Comparison of ENCODE assay signal across 29 cellular contexts in the genomic region with DNA sequence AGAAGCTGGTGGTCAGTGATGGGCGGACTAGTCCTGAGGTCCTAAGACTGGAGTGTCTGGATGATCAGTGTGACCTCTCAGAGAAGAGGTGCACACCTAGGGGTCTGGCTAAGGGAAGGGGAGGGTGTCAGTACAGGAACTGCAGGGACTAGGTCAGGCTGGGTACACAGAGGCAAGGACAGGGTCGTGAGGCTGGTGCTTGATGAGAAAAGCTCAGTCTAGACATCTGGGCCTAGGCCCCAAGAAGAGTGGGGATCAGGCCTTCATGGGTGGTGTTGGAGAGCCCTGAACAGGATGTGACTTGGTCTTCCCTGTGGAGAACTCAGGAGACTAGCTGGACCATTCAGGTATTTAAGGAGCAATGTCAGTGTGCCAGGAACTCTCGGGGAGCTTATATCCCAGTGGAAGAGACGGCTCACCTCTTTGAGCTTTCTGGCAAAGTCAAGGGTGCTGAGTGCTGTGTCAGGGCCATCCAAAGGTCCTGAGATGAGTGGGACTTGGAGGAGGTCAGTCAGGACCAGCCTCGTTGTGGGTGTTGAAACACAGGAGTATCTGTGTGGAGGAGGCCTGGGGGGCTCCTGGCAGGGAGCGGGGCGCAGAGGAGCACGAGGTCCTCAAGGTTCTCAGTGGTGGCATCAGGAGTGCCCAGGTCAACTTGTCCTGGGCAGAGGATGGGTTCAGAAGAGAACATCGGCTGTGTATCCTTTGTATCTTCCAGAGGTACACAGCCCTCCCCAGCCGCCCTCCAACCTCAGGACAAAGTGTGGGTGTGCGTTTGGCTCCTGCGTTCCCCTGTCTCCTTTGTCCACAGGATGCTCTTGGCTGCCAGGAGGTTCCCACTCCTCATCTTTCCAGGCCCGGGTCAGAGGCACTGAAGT. TPM values are rescaled to one million over a fixed set of nuclear protein-coding genes. Genes with fewer than 3 reads are reported as not detected.
"Had no signal": no experiment of that assay in that cellular context is flagged by ENCODE, and none has a peak within 500 bp of the region (broad histone marks: within the 10 kb centered on the region; RNA-seq: fewer than 3 reads in every experiment).

No MANE protein-coding gene starts in this region.

- H3K4me3 Mint-ChIP-seq: activated CD4-positive, alpha-beta memory T cell treated with anti-CD3 and anti-CD28 coated beads for 36 hours; activated naive CD8-positive, alpha-beta T cell treated with anti-CD3 and anti-CD28 coated beads for 36 hours; activated T-helper 17 cell treated with anti-CD3 and anti-CD28 coated beads, Interleukin-2, amount 50 U/mL, for 72 hours; endodermal cell; naive thymus-derived CD4-positive, alpha-beta T cell; stimulated activated naive CD8-positive, alpha-beta T cell treated with anti-CD3 and anti-CD28 coated beads, Interleukin-15, amount 100 ng/mL, for 72 hours; T-helper 2 cell treated with Interferon-gamma antibody and Interleukin-4, amounts not matched to agents 5 μg/mL and 100 μg/mL, for 36 hours had no signal

- H3K9me3 ChIP-seq: body of pancreas, colonic mucosa had no signal

- H3K27me3 ChIP-seq: body of pancreas, colonic mucosa, foreskin keratinocyte had no signal

- H3K9me3 Mint-ChIP-seq: activated CD4-positive, alpha-beta memory T cell treated with anti-CD3 and anti-CD28 coated beads for 36 hours; activated naive CD8-positive, alpha-beta T cell treated with anti-CD3 and anti-CD28 coated beads for 36 hours; activated T-helper 17 cell treated with anti-CD3 and anti-CD28 coated beads, Interleukin-2, amount 50 U/mL, for 72 hours; stimulated activated naive CD8-positive, alpha-beta T cell treated with anti-CD3 and anti-CD28 coated beads, Interleukin-15, amount 100 ng/mL, for 72 hours; T-helper 2 cell treated with Interferon-gamma antibody and Interleukin-4, amounts not matched to agents 5 μg/mL and 100 μg/mL, for 36 hours had no signal

- H3K4me1 Mint-ChIP-seq: activated naive CD8-positive, alpha-beta T cell treated with anti-CD3 and anti-CD28 coated beads for 36 hours; activated T-helper 17 cell treated with anti-CD3 and anti-CD28 coated beads, Interleukin-2, amount 50 U/mL, for 72 hours; stimulated activated naive CD8-positive, alpha-beta T cell treated with anti-CD3 and anti-CD28 coated beads, Interleukin-15, amount 100 ng/mL, for 72 hours had no signal

- H3K36me3 Mint-ChIP-seq: activated CD4-positive, alpha-beta memory T cell treated with anti-CD3 and anti-CD28 coated beads for 36 hours; activated naive CD8-positive, alpha-beta T cell treated with anti-CD3 and anti-CD28 coated beads for 36 hours; naive thymus-derived CD4-positive, alpha-beta T cell had no signal

- FAIRE-seq: TTC549 had no signal

- H3K4me1 ChIP-seq: body of pancreas, colonic mucosa had no signal

- ATAC-seq: activated T-helper 17 cell treated with anti-CD3 and anti-CD28 coated beads, Interleukin-2, amount 50 U/mL, for 72 hours; body of pancreas; naive thymus-derived CD4-positive, alpha-beta T cell; stimulated activated naive CD8-positive, alpha-beta T cell treated with anti-CD3 and anti-CD28 coated beads, Interleukin-15, amount 100 ng/mL, for 72 hours had no signal

- H3K36me3 ChIP-seq: colonic mucosa had no signal

- H3K27ac ChIP-seq: body of pancreas, colonic mucosa, foreskin keratinocyte, SK-N-MC had no signal

- DNase-seq: activated CD4-positive, alpha-beta memory T cell treated with anti-CD3 and anti-CD28 coated beads for 36 hours; activated CD4-positive, alpha-beta T cell treated with anti-CD3 and anti-CD28 coated beads for 4 hours; activated naive CD4-positive, alpha-beta T cell; activated naive CD8-positive, alpha-beta T cell treated with anti-CD3 and anti-CD28 coated beads for 36 hours; activated T-cell treated with anti-CD3 and anti-CD28 coated beads, Interleukin-2, amount 50 U/mL, for 1 hour; amniotic stem cell; body of pancreas; central memory CD4-positive, alpha-beta T cell; colonic mucosa; endodermal cell; foreskin keratinocyte; hypothalamus; mesenchymal stem cell; naive thymus-derived CD4-positive, alpha-beta T cell; retina; stimulated activated CD4-positive, alpha-beta T cell treated with anti-CD3 and anti-CD28 coated beads, Interleukin-4, amount 100 ng/mL, for 1 hour; stimulated activated naive CD8-positive, alpha-beta T cell treated with anti-CD3 and anti-CD28 coated beads, Interleukin-15, amount 100 ng/mL, for 72 hours; trophoblast cell had no signal

- H3K27ac Mint-ChIP-seq: activated CD4-positive, alpha-beta memory T cell treated with anti-CD3 and anti-CD28 coated beads for 36 hours; activated naive CD8-positive, alpha-beta T cell treated with anti-CD3 and anti-CD28 coated beads for 36 hours; activated T-helper 17 cell treated with anti-CD3 and anti-CD28 coated beads, Interleukin-2, amount 50 U/mL, for 72 hours; endodermal cell; stimulated activated naive CD8-positive, alpha-beta T cell treated with anti-CD3 and anti-CD28 coated beads, Interleukin-15, amount 100 ng/mL, for 72 hours; T-helper 2 cell treated with Interferon-gamma antibody and Interleukin-4, amounts not matched to agents 5 μg/mL and 100 μg/mL, for 36 hours had no signal

- H3K4me3 ChIP-seq: body of pancreas, colonic mucosa, SK-N-MC had no signal

- H3K27me3 Mint-ChIP-seq: activated CD4-positive, alpha-beta memory T cell treated with anti-CD3 and anti-CD28 coated beads for 36 hours; stimulated activated naive CD8-positive, alpha-beta T cell treated with anti-CD3 and anti-CD28 coated beads, Interleukin-15, amount 100 ng/mL, for 72 hours had no signal

RNA-seq across cellular contexts. Expression of gene MYT1, which starts 13.3 kb away (rescaled TPM):
- total RNA-seq: activated CD4-positive, alpha-beta memory T cell treated with anti-CD3 and anti-CD28 coated beads for 36 hours; epithelial cell of proximal tubule; fibroblast of lung; foreskin keratinocyte; naive thymus-derived CD4-positive, alpha-beta T cell; skeletal muscle tissue had no signal
- polyA plus RNA-seq: fibroblast of lung; keratinocyte; naive thymus-derived CD4-positive, alpha-beta T cell had no signal

RNA-seq across cellular contexts. Expression of gene NPBWR2, which starts 43.6 kb away (rescaled TPM):
- total RNA-seq: activated CD4-positive, alpha-beta memory T cell treated with anti-CD3 and anti-CD28 coated beads for 36 hours; activated naive CD8-positive, alpha-beta T cell treated with anti-CD3 and anti-CD28 coated beads for 36 hours; activated T-helper 17 cell treated with anti-CD3 and anti-CD28 coated beads, Interleukin-2, amount 50 U/mL, for 72 hours; body of pancreas; colonic mucosa; endodermal cell; epithelial cell of proximal tubule; fibroblast of lung; foreskin keratinocyte; liver; mucosa of gallbladder; naive thymus-derived CD4-positive, alpha-beta T cell; skeletal muscle tissue; temporal lobe had no signal
- polyA plus RNA-seq: fibroblast of lung; foreskin keratinocyte; keratinocyte; liver; naive thymus-derived CD4-positive, alpha-beta T cell had no signal
